10 cellular contexts compared by ENCODE assay signal in the genomic region with DNA sequence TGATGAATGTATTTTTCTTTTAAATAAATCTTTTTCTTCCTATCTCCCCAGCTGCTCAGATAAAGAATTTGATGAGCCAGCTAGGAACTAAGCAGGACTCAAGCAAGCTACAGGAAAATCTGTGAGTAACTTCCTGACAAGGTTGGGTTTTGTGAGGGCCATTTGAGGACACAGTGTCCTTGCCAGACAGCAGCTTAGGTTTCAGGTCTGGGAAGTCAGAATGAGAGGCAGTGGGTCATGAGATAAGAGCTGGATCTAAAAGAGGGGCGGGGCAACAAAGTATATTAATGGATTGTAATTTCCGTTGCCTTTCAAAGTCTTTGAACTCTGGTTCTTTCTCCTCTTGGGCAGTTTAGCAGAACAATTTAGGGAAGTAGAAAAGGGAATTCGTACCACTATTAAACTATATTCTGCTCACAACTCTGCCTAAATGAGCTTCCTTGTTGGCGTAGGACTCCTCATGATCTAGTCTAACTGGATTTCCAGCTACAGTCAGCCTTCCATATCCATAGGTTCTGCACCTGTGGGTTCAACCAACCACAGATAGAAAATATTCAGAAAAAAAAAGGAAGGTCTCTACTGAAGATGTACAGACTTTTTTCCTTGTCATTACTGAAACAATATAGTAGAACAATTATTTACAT. TPM values are rescaled to one million over a fixed set of nuclear protein-coding genes. Genes with fewer than 3 reads are reported as not detected.
A peak's percentile ranks its signal among the peaks of the same experiment; 100 is the strongest.
DNase-seq lines count a peak whose midpoint lies in the region; ATAC-seq and TF ChIP-seq lines count a peak whose summit lies in the region.
"Had no signal": no experiment of that assay in that cellular context is flagged by ENCODE, and none has a peak within 500 bp of the region (broad histone marks: within the 10 kb centered on the region; RNA-seq: fewer than 3 reads in every experiment).

No MANE protein-coding gene starts in this region.

- no TSS peak for BruUV-seq in Caco-2 (replicated peaks; lab: Mats Ljungman, UMichigan)

- no peaks in the 10 kb centered on the region for H3K9me2 ChIP-seq in SK-N-SH

- ATAC-seq in omental fat pad (ENCODE audit: low FRiP score) (peak; percentile 43), HG03521 (IDR thresholded peaks at IDR 0.05; ENCODE audit: unreplicated experiment) (no peak), GM18909 (IDR thresholded peaks at IDR 0.05; ENCODE audit: poor library complexity, unreplicated experiment) (no peak)

- CTCF ChIA-PET in Caco-2 (lab: Charles Lee) = no interaction called here
- CTCF ChIA-PET in SK-N-SH (lab: Yijun Ruan, JAX) = no interaction called here

- DNase-seq in Caco-2 (no peak), SK-N-SH (no peak), fibroblast of pulmonary artery (ENCODE audit: low read depth) (peak; percentile 74), omental fat pad (ENCODE audit: low spot score) (no peak), H7 (no peak)
- no peak for DNase-seq in activated CD8-positive, alpha-beta memory T cell treated with anti-CD3 and anti-CD28 coated beads, Interleukin-2, amount 50 U/mL, for 4 hours
- DNase-seq: activated CD4-positive, alpha-beta T cell treated with anti-CD3 and anti-CD28 coated beads, Interleukin-2, amount 10 ng/mL, durations not matched to agents 7 days and 5 days had no signal

- peaks cover 5% of the 10 kb centered on the region for H3K36me3 Mint-ChIP-seq in Caco-2 (ENCODE audit: insufficient read depth, unreplicated experiment)

- TF ChIP-seq RAD21 in SK-N-SH (IDR thresholded peaks at IDR 0.05; ENCODE audit: low read length) = no peak

- no peaks in the 10 kb centered on the region for H3K27me3 Mint-ChIP-seq in Caco-2 (ENCODE audit: insufficient read depth, unreplicated experiment)
- H3K27me3 Mint-ChIP-seq: activated CD4-positive, alpha-beta T cell treated with anti-CD3 and anti-CD28 coated beads, Interleukin-2, amount 10 ng/mL, durations not matched to agents 7 days and 5 days; memory B cell had no signal

- H3K4me1 Mint-ChIP-seq in Caco-2 (ENCODE audit: low read depth, unreplicated experiment) = peaks cover 11% of the 10 kb centered on the region
- H3K4me1 Mint-ChIP-seq: activated CD4-positive, alpha-beta T cell treated with anti-CD3 and anti-CD28 coated beads, Interleukin-2, amount 10 ng/mL, durations not matched to agents 7 days and 5 days had no signal

- intact Hi-C loops in Caco-2 (cut with micrococcal nuclease; ENCODE audit: unreplicated experiment) = no loop called here

- POLR2A ChIA-PET in Caco-2 (lab: Charles Lee) = interaction anchor here (0.7 kb wide), 1 partner anchor 17 kb away, joined by 3 read pairs; a partner anchor contains a TSS
- POLR2A ChIA-PET in SK-N-SH (lab: Yijun Ruan, JAX) = interaction anchor here (0.6 to 1.1 kb wide), 2 partner anchors 17 to 34 kb away, joined by 3 read pairs; a partner anchor contains a TSS

- TF ChIP-seq CTCF in Caco-2 (IDR thresholded peaks at IDR 0.05; ENCODE audit: insufficient read depth in 1 of 2, low read depth in 1 of 2, low read length in 1 of 2, severe bottlenecking in 1 of 2, unreplicated experiment in 1 of 2) (no peak), SK-N-SH (IDR thresholded peaks at IDR 0.05) (no peak), fibroblast of pulmonary artery (IDR thresholded peaks at IDR 0.05; ENCODE audit: low read length, missing control alignments) (no peak), omental fat pad (IDR thresholded peaks at IDR 0.05) (no peak)

- 89% methylated on average over 4 of the region's 4 CpGs for WGBS in SK-N-SH (ENCODE audit: low lambda C conversion rate)

- peak overlapping the region; percentile 44 for H3K4me2 ChIP-seq in SK-N-SH

- no peaks in the 10 kb centered on the region for H3K9me3 Mint-ChIP-seq in Caco-2 (ENCODE audit: unreplicated experiment)
- H3K9me3 Mint-ChIP-seq: activated CD4-positive, alpha-beta T cell treated with anti-CD3 and anti-CD28 coated beads, Interleukin-2, amount 10 ng/mL, durations not matched to agents 7 days and 5 days; memory B cell had no signal

- no peak overlapping the region for H3K4me3 ChIP-seq in Caco-2 (ENCODE audit: low read depth, low read length)
- no peak overlapping the region for H3K4me3 ChIP-seq in SK-N-SH (ENCODE audit: low read depth in 2 of 2, low read length in 1 of 2)
- H3K4me3 ChIP-seq in fibroblast of pulmonary artery (replicated peaks; ENCODE audit: low read depth, low read length) = no peak overlapping the region
- H3K4me3 ChIP-seq in H7 (ENCODE audit: insufficient read depth, low read depth, low read length) = no peak overlapping the region

- TF ChIP-seq EP300 in SK-N-SH (IDR thresholded peaks at IDR 0.05; ENCODE audit: borderline replicate concordance in 1 of 2, low read depth in 1 of 2, low read length in 1 of 2) = no peak

- no peak overlapping the region for H3K4me3 Mint-ChIP-seq in Caco-2 (ENCODE audit: unreplicated experiment)
- H3K4me3 Mint-ChIP-seq: activated CD4-positive, alpha-beta T cell treated with anti-CD3 and anti-CD28 coated beads, Interleukin-2, amount 10 ng/mL, durations not matched to agents 7 days and 5 days; memory B cell had no signal

- no peak overlapping the region for H2AFZ ChIP-seq in SK-N-SH (ENCODE audit: low read depth)

- no peaks in the 10 kb centered on the region for H4K20me1 ChIP-seq in SK-N-SH (ENCODE audit: insufficient read depth)

- H3K36me3 ChIP-seq in Caco-2 (ENCODE audit: control insufficient read depth, insufficient read depth, low read length) (no peaks in the 10 kb centered on the region), SK-N-SH (replicated peaks in 1 of 2; ENCODE audit: control insufficient read depth in 1 of 2, insufficient read depth in 2 of 2, low read length in 1 of 2) (peaks cover 14 to 34% of the 10 kb centered on the region in 2 experiments), H7 (replicated peaks; ENCODE audit: control insufficient read depth, insufficient read depth, low read length) (no peaks in the 10 kb centered on the region)

- H3K27me3 ChIP-seq in Caco-2 (replicated peaks; ENCODE audit: control insufficient read depth, insufficient read depth, low read length) = no peaks in the 10 kb centered on the region
- H3K27me3 ChIP-seq in SK-N-SH (ENCODE audit: insufficient read depth) = no peaks in the 10 kb centered on the region
- no peaks in the 10 kb centered on the region for H3K27me3 ChIP-seq in H7 (ENCODE audit: control insufficient read depth, insufficient read depth, low read length)

- H3K4me1 ChIP-seq in Caco-2 = peaks cover 23% of the 10 kb centered on the region
- H3K4me1 ChIP-seq in SK-N-SH (ENCODE audit: control insufficient read depth in 1 of 2, insufficient read depth in 2 of 2, low read depth in 1 of 2, low read length in 1 of 2) = peaks cover 3 to 25% of the 10 kb centered on the region in 2 experiments; a peak in 2 of 4 replicates

- H3K9me3 ChIP-seq in Caco-2 (no peaks in the 10 kb centered on the region), SK-N-SH (no peaks in the 10 kb centered on the region)

- H3K27ac Mint-ChIP-seq in Caco-2 (ENCODE audit: unreplicated experiment) = peak overlapping the region; percentile 42
- H3K27ac Mint-ChIP-seq: activated CD4-positive, alpha-beta T cell treated with anti-CD3 and anti-CD28 coated beads, Interleukin-2, amount 10 ng/mL, durations not matched to agents 7 days and 5 days; memory B cell had no signal

- H3K79me2 ChIP-seq in SK-N-SH (ENCODE audit: insufficient read depth) = peaks cover 35% of the 10 kb centered on the region

- no peak overlapping the region for H3K9ac ChIP-seq in SK-N-SH

- peak overlapping the region; percentile 53 to 60 for H3K27ac ChIP-seq in SK-N-SH (ENCODE audit: low read depth in 2 of 2, low read length in 1 of 2)

- peaks cover 9% of the 10 kb centered on the region for H3F3A ChIP-seq in SK-N-SH (replicated peaks; ENCODE audit: insufficient read depth)

TF ChIP-seq in SK-N-SH, 30 proteins besides CTCF, POLR2A, EP300 and RAD21 (continues in another document):
- TF ChIP-seq GABPA (IDR thresholded peaks at IDR 0.05; ENCODE audit: low read depth) (no peak), POLR2AphosphoS5 (IDR thresholded peaks at IDR 0.05; ENCODE audit: low read depth, low read length) (no peak)
- TF ChIP-seq, protein P1, sequence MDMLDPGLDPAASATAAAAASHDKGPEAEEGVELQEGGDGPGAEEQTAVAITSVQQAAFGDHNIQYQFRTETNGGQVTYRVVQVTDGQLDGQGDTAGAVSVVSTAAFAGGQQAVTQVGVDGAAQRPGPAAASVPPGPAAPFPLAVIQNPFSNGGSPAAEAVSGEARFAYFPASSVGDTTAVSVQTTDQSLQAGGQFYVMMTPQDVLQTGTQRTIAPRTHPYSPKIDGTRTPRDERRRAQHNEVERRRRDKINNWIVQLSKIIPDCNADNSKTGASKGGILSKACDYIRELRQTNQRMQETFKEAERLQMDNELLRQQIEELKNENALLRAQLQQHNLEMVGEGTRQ (IDR thresholded peaks at IDR 0.05; ENCODE audit: borderline replicate concordance, low read depth, low read length) = no peak
- TF ChIP-seq, protein P2, sequence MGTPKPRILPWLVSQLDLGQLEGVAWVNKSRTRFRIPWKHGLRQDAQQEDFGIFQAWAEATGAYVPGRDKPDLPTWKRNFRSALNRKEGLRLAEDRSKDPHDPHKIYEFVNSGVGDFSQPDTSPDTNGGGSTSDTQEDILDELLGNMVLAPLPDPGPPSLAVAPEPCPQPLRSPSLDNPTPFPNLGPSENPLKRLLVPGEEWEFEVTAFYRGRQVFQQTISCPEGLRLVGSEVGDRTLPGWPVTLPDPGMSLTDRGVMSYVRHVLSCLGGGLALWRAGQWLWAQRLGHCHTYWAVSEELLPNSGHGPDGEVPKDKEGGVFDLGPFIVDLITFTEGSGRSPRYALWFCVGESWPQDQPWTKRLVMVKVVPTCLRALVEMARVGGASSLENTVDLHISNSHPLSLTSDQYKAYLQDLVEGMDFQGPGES (IDR thresholded peaks at IDR 0.05; ENCODE audit: low read depth, low read length) = no peak

RNA-seq across cellular contexts. Expression of a gene that starts 16.6 kb away (rescaled TPM):
- total RNA-seq in Caco-2 (2022) (19.6 and 21.5 TPM in 2 replicates), omental fat pad (100 to 1,000 TPM in 1 of 4 donors, 10 to 100 TPM in 3; 78.5 to 116 (median 95.7) TPM)
- 12.4 and 12.9 TPM in 2 replicates for polyA plus RNA-seq in SK-N-SH (2012; rRNA removed)
- polyA plus RNA-seq in SK-N-SH (2012; cell fraction: cytosol; rRNA removed) = 17.9 and 20.8 TPM in 2 replicates
- 13.6 and 23.4 TPM in 2 replicates for polyA plus RNA-seq in SK-N-SH (2012; cell fraction: nucleus; rRNA removed)
- total RNA-seq in H7 (2014; rRNA removed; shearing (Covaris generic)) = 16.3 and 22.1 TPM in 2 replicates

RNA-seq across cellular contexts. Expression of a gene that starts 40.9 kb away (rescaled TPM):
- total RNA-seq in Caco-2 (2022) (37.2 and 40.6 TPM in 2 replicates), omental fat pad (10 to 100 TPM; 24.6 to 43.7 (median 33.5) TPM)
- polyA plus RNA-seq in SK-N-SH (2012; rRNA removed) = 41.8 and 55.4 TPM in 2 replicates
- polyA plus RNA-seq in SK-N-SH (2012; cell fraction: cytosol; rRNA removed) = 46.2 and 58.1 TPM in 2 replicates
- polyA plus RNA-seq in SK-N-SH (2012; cell fraction: nucleus; rRNA removed) = 15.8 and 32.2 TPM in 2 replicates
- total RNA-seq in H7 (2014; rRNA removed; shearing (Covaris generic)) = 83.0 and 95.3 TPM in 2 replicates
